Comparison of ENCODE assay signal across 30 cellular contexts in the genomic region with DNA sequence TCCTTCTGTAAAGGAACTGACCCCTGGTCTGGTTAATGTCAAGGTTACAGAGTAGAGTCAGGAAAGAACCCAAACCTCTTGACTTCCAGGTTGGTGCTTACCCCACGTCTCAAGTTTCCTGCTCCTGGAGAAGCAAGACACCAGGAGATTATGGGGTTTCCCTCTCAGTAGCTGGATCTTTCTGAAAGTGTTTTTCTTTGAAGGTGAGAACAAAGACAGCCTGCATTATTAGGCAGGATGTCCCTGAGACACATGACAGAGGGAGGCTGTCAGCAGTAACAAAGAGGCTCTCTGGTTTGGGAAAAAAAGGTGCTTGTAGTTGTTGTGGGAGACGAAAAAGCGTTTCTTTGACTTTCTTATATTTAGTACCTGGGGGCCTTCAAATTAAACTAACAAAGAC. TPM values are rescaled to one million over a fixed set of nuclear protein-coding genes. Genes with fewer than 3 reads are reported as not detected.
A peak's percentile ranks its signal among the peaks of the same experiment; 100 is the strongest.
DNase-seq lines count a peak whose midpoint lies in the region; ATAC-seq and TF ChIP-seq lines count a peak whose summit lies in the region.
"Had no signal": no experiment of that assay in that cellular context is flagged by ENCODE, and none has a peak within 500 bp of the region (broad histone marks: within the 10 kb centered on the region; RNA-seq: fewer than 3 reads in every experiment).

No MANE protein-coding gene starts in this region.

- no peak overlapping the region for H3K9ac ChIP-seq in Karpas-422 (ENCODE audit: low read length)

- H3K9me2 ChIP-seq in Karpas-422 (replicated peaks; ENCODE audit: insufficient read depth, low read length), result no peaks in the 10 kb centered on the region

- TF ChIP-seq CTCF in chondrocyte (IDR thresholded peaks at IDR 0.05), result no peak
- no peak for TF ChIP-seq CTCF in natural killer cell (IDR thresholded peaks at IDR 0.05)

- no peaks in the 10 kb centered on the region for H3K79me2 ChIP-seq in Karpas-422 (ENCODE audit: low read length)

- H3K4me1 ChIP-seq in Karpas-422 (ENCODE audit: low read length), result no peaks in the 10 kb centered on the region
- H3K4me1 ChIP-seq: colonic mucosa, HAP-1, left ventricle myocardium inferior, thyroid gland, vagina had no signal

- H3K4me3 Mint-ChIP-seq in chondrocyte (ENCODE audit: unreplicated experiment), result no peak overlapping the region
- H3K4me3 Mint-ChIP-seq in natural killer cell, result peak overlapping the region; percentile 72
- H3K4me3 Mint-ChIP-seq: activated CD4-positive, alpha-beta T cell treated with anti-CD3 and anti-CD28 coated beads, Interleukin-2, amount 10 ng/mL, durations not matched to agents 7 days and 5 days; activated naive CD8-positive, alpha-beta T cell treated with anti-CD3 and anti-CD28 coated beads, Interleukin-2, amount 10 ng/mL, durations not matched to agents 7 days and 5 days; CD4-positive, alpha-beta memory T cell; mesothelial cell of epicardium had no signal

- H2AFZ ChIP-seq in Karpas-422 (ENCODE audit: low read length), result no peak overlapping the region

- no peaks in the 10 kb centered on the region for H3K9me3 ChIP-seq in Karpas-422 (ENCODE audit: low read length)
- H3K9me3 ChIP-seq: A549, colonic mucosa, HAP-1, left ventricle myocardium inferior, thyroid gland, vagina had no signal

- H3K27ac Mint-ChIP-seq in chondrocyte (ENCODE audit: unreplicated experiment) (peak overlapping the region; percentile 88), natural killer cell (peak overlapping the region; percentile 78 to 91)
- H3K27ac Mint-ChIP-seq: activated CD4-positive, alpha-beta T cell treated with anti-CD3 and anti-CD28 coated beads, Interleukin-2, amount 10 ng/mL, durations not matched to agents 7 days and 5 days; activated naive CD8-positive, alpha-beta T cell treated with anti-CD3 and anti-CD28 coated beads, Interleukin-2, amount 10 ng/mL, durations not matched to agents 7 days and 5 days; CD4-positive, alpha-beta memory T cell; mesothelial cell of epicardium had no signal

- H3K9me3 Mint-ChIP-seq in chondrocyte (ENCODE audit: low read depth), result peaks cover 4% of the 10 kb centered on the region
- H3K9me3 Mint-ChIP-seq in natural killer cell, result no peaks in the 10 kb centered on the region
- H3K9me3 Mint-ChIP-seq: activated CD4-positive, alpha-beta T cell treated with anti-CD3 and anti-CD28 coated beads, Interleukin-2, amount 10 ng/mL, durations not matched to agents 7 days and 5 days; activated naive CD8-positive, alpha-beta T cell treated with anti-CD3 and anti-CD28 coated beads, Interleukin-2, amount 10 ng/mL, durations not matched to agents 7 days and 5 days; CD4-positive, alpha-beta memory T cell had no signal

- no peak overlapping the region for H3K27ac ChIP-seq in Karpas-422 (ENCODE audit: low read length)
- H3K27ac ChIP-seq: colonic mucosa, left ventricle myocardium inferior, thyroid gland, vagina had no signal

- H3K4me1 Mint-ChIP-seq in chondrocyte (ENCODE audit: low read depth) (peaks cover 50% of the 10 kb centered on the region), natural killer cell (peaks cover 58 to 66% of the 10 kb centered on the region in 2 donors)
- H3K4me1 Mint-ChIP-seq: activated CD4-positive, alpha-beta T cell treated with anti-CD3 and anti-CD28 coated beads, Interleukin-2, amount 10 ng/mL, durations not matched to agents 7 days and 5 days; activated naive CD8-positive, alpha-beta T cell treated with anti-CD3 and anti-CD28 coated beads, Interleukin-2, amount 10 ng/mL, durations not matched to agents 7 days and 5 days; CD4-positive, alpha-beta memory T cell had no signal

- H3K36me3 ChIP-seq in Karpas-422 (ENCODE audit: insufficient read depth, low read length), result no peaks in the 10 kb centered on the region
- H3K36me3 ChIP-seq: colonic mucosa, HAP-1, left ventricle myocardium inferior, thyroid gland, vagina had no signal

- DNase-seq in ELF-1 (ENCODE audit: low read depth, low spot score) (peak; percentile 79), Karpas-422 (peak; percentile 28), chondrocyte (ENCODE audit: low spot score) (no peak), natural killer cell (no peak), SW 1271 (lab: John Stamatoyannopoulos, UW) (no peak), DMS153 treated with DMSO at 0.1 percent for 48 hours (lab: John Stamatoyannopoulos, UW; ENCODE audit: unreplicated experiment) (no peak)
- DNase-seq: activated CD4-positive, alpha-beta T cell treated with anti-CD3 and anti-CD28 coated beads, Interleukin-2, amount 10 ng/mL, durations not matched to agents 7 days and 5 days; activated effector memory CD4-positive, alpha-beta T cell treated with Interleukin-2 at 50 U/mL for 16 hours; activated naive CD8-positive, alpha-beta T cell treated with anti-CD3 and anti-CD28 coated beads, Interleukin-2, amount 10 ng/mL, durations not matched to agents 7 days and 5 days; activated T-cell treated with anti-CD3 and anti-CD28 coated beads, Interleukin-2, amount 50 U/mL, for 1 hour; aorta; CD4-positive, alpha-beta memory T cell; colonic mucosa; effector CD4-positive, alpha-beta T cell; KBM-7; left ventricle myocardium inferior; NCI-H1417; NCI-H2029; NCI-H226; NCI-H526 treated with DMSO at 0.1 percent for 48 hours; occipital lobe; Right ventricle myocardium superior; stimulated activated CD4-positive, alpha-beta T cell treated with anti-CD3 and anti-CD28 coated beads, Interleukin-4, amount 100 ng/mL, for 1 hour; thyroid gland had no signal

- H3K36me3 Mint-ChIP-seq in chondrocyte (ENCODE audit: low read depth) (no peaks in the 10 kb centered on the region), natural killer cell (no peaks in the 10 kb centered on the region)
- H3K36me3 Mint-ChIP-seq: activated naive CD8-positive, alpha-beta T cell treated with anti-CD3 and anti-CD28 coated beads, Interleukin-2, amount 10 ng/mL, durations not matched to agents 7 days and 5 days; CD4-positive, alpha-beta memory T cell had no signal

- no peak overlapping the region for H3K4me2 ChIP-seq in Karpas-422 (ENCODE audit: low read depth, low read length, poor library complexity, severe bottlenecking)
- H3K4me2 ChIP-seq: A549 had no signal

- no peak for ATAC-seq in natural killer cell
- ATAC-seq in HG03457 (IDR thresholded peaks at IDR 0.05; ENCODE audit: unreplicated experiment), result no peak
- no peak for ATAC-seq in HG03432 (IDR thresholded peaks at IDR 0.05; ENCODE audit: unreplicated experiment)
- ATAC-seq: A549 had no signal

- intact Hi-C loops in natural killer cell (cut with micrococcal nuclease), result no loop called here

- H3K27me3 Mint-ChIP-seq in chondrocyte (ENCODE audit: low read depth), result no peaks in the 10 kb centered on the region
- no peaks in the 10 kb centered on the region for H3K27me3 Mint-ChIP-seq in natural killer cell (ENCODE audit: low read depth in 2 of 2)

- H3K27me3 ChIP-seq in Karpas-422 (ENCODE audit: low read length), result no peaks in the 10 kb centered on the region
- H3K27me3 ChIP-seq: colonic mucosa, thyroid gland, vagina had no signal

- no peak overlapping the region for H3K4me3 ChIP-seq in Karpas-422 (ENCODE audit: low read length)
- H3K4me3 ChIP-seq: A549, colonic mucosa, HAP-1, left ventricle myocardium inferior, thyroid gland, vagina had no signal

- no peaks in the 10 kb centered on the region for H4K20me1 ChIP-seq in Karpas-422 (ENCODE audit: insufficient read depth, low read depth, low read length)

RNA-seq across cellular contexts. Expression of gene IGFBP7, which starts 44.7 kb away (rescaled TPM):
- not detected in 2 replicates for total RNA-seq in Karpas-422 (2014; rRNA removed; shearing (Covaris generic); ENCODE audit: low replicate concordance)
- 3,991 to 5,189 TPM (median 5,125 TPM) in 3 replicates for total RNA-seq in chondrocyte
- 100 to 1,000 TPM in 2 of 3 donors, 10 to 100 TPM in 1; 88.8 to 107 (median 101) TPM for total RNA-seq in natural killer cell
- total RNA-seq: CD4-positive, alpha-beta memory T cell had no signal

Comparison
In these comparisons a context has a peak if more than half of its experiments do, and no peak if none do; other contexts are left out.
1. DNase-seq: peak in ELF-1 (single experiment) and Karpas-422 (single experiment); none in chondrocyte (single experiment), natural killer cell (single experiment), SW 1271 (0 of 2) and DMS153 treated with DMSO at 0.1 percent for 48 hours (single experiment).
2. RNA of gene IGFBP7, which starts 44.7 kb away (total RNA-seq): 3,991 to 5,189 TPM in chondrocyte and 88.8 to 107 TPM in natural killer cell; not detected in Karpas-422; every median in the first group is over 10 times any median in the second.